Comparison of ENCODE assay signal across 8 cellular contexts in genomic region chr7:107168233-107169119, GRCh38. TPM values are rescaled to one million over a fixed set of nuclear protein-coding genes. Genes with fewer than 3 reads are reported as not detected.
DNase-seq lines count a peak whose midpoint lies in the region; TF ChIP-seq lines count a peak whose summit lies in the region.

A gene with protein sequence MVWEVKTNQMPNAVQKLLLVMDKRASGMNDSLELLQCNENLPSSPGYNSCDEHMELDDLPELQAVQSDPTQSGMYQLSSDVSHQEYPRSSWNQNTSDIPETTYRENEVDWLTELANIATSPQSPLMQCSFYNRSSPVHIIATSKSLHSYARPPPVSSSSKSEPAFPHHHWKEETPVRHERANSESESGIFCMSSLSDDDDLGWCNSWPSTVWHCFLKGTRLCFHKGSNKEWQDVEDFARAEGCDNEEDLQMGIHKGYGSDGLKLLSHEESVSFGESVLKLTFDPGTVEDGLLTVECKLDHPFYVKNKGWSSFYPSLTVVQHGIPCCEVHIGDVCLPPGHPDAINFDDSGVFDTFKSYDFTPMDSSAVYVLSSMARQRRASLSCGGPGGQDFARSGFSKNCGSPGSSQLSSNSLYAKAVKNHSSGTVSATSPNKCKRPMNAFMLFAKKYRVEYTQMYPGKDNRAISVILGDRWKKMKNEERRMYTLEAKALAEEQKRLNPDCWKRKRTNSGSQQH (plus strand): TSS chr7:107169003. CDS start chr7:107179894, 10,891 bp downstream.

- no peaks in the 10 kb centered on the region for H3K9me3 ChIP-seq in GM23248 (ENCODE audit: low read depth)
- H3K9me3 ChIP-seq in esophagus squamous epithelium: no peaks in the 10 kb centered on the region

- intact Hi-C loops in activated T-helper 1 cell treated with anti-CD3 and anti-CD28 coated beads, Interleukin-12 subunit alpha, Interleukin-12 subunit beta, Interleukin-2, Interleukin-4 antibody, amounts not matched to agents 30 ng/mL and 10 ng/mL and 1 ng/mL, durations not matched to agents 14 hours and 24 hours and 36 hours (cut with micrococcal nuclease): loop anchor here (1.0 to 5.0 kb wide), 20 partner anchors 12 to 1636 kb away; partner anchors contain the start of genes BCAP29, CCDC71L, DLD and PIK3CG
- intact Hi-C loops in esophagus squamous epithelium (cut with DNase I): no loop called here

- peaks cover 26% of the 10 kb centered on the region for H3K4me1 Mint-ChIP-seq in activated T-helper 1 cell treated with anti-CD3 and anti-CD28 coated beads, Interleukin-12 subunit alpha, Interleukin-12 subunit beta, Interleukin-2, Interleukin-4 antibody, amounts not matched to agents 30 ng/mL and 10 ng/mL and 1 ng/mL, durations not matched to agents 14 hours and 24 hours and 36 hours (ENCODE audit: low read depth)

- in situ Hi-C loops in GM23248 (cut with MboI): no loop called here

- H3K4me1 ChIP-seq in GM23248 (ENCODE audit: insufficient read depth) (peaks cover 22% of the 10 kb centered on the region), esophagus squamous epithelium (peaks cover 5 to 45% (median 20%) of the 10 kb centered on the region in 3 donors)

- 1% methylated on average over 32 to 44 of the region's 44 CpGs for WGBS in GM23248 (ENCODE audit: low coverage in 1 of 2, low lambda C conversion rate in 2 of 2, missing lambda C conversion rate in 2 of 2), 2 experiments
- WGBS in esophagus squamous epithelium, 2 donors: 0 to 1% methylated on average over 29 to 37 of the region's 44 CpGs

- H3K4me2 ChIP-seq in GM23248 (ENCODE audit: unreplicated experiment): peak within 1 kb of the TSS; percentile 94

- no peaks in the 10 kb centered on the region for H3K9me3 Mint-ChIP-seq in activated T-helper 1 cell treated with anti-CD3 and anti-CD28 coated beads, Interleukin-12 subunit alpha, Interleukin-12 subunit beta, Interleukin-2, Interleukin-4 antibody, amounts not matched to agents 30 ng/mL and 10 ng/mL and 1 ng/mL, durations not matched to agents 14 hours and 24 hours and 36 hours

- H3F3A ChIP-seq in GM23248 (ENCODE audit: insufficient read depth): peaks cover 26% of the 10 kb centered on the region

- peak within 1 kb of the TSS; percentile 84 for H3K4me3 ChIP-seq in GM23248
- H3K4me3 ChIP-seq in esophagus squamous epithelium: peak within 1 kb of the TSS; percentile 88 to 90 (median 88)

- DNase-seq in DMS79 treated with DMSO at 0.1 percent for 48 hours (lab: John Stamatoyannopoulos, UW) (peak; percentile 99), GM23248 (peak; percentile 100), Kasumi-1 (lab: John Stamatoyannopoulos, UW) (peak; percentile 99), RPMI7951 (ENCODE audit: low read depth) (peak; percentile 100), esophagus squamous epithelium (lab: John Stamatoyannopoulos, UW) (peak; percentile 100), myocyte (ENCODE audit: low read depth) (peak; percentile 100)
- DNase-seq in activated T-helper 1 cell treated with anti-CD3 and anti-CD28 coated beads, Interleukin-12 subunit alpha, Interleukin-12 subunit beta, Interleukin-2, Interleukin-4 antibody, amounts not matched to agents 30 ng/mL and 10 ng/mL and 1 ng/mL, durations not matched to agents 14 hours and 24 hours and 36 hours (ENCODE audit: low spot score): peak; percentile 97
- peak; percentile 89 to 95 for DNase-seq in stimulated activated CD8-positive, alpha-beta memory T cell treated with anti-CD3 and anti-CD28 coated beads, Interleukin-7, amount 100 ng/mL, for 48 hours (ENCODE audit: extremely low read depth in 1 of 2, low read depth in 1 of 2)

- H3K27ac ChIP-seq in GM23248 (peak within 1 kb of the TSS; percentile 100), esophagus squamous epithelium (peak within 1 kb of the TSS; percentile 98 to 99 (median 98))

- peaks cover 2% of the 10 kb centered on the region for H3K36me3 Mint-ChIP-seq in activated T-helper 1 cell treated with anti-CD3 and anti-CD28 coated beads, Interleukin-12 subunit alpha, Interleukin-12 subunit beta, Interleukin-2, Interleukin-4 antibody, amounts not matched to agents 30 ng/mL and 10 ng/mL and 1 ng/mL, durations not matched to agents 14 hours and 24 hours and 36 hours (ENCODE audit: low read depth)

- no peak for TF ChIP-seq CTCF in esophagus squamous epithelium (IDR thresholded peaks at IDR 0.05)

- H3K79me2 ChIP-seq in GM23248 (ENCODE audit: insufficient read depth): peaks cover 35% of the 10 kb centered on the region

- 0 out of 2 replicates have a peak, but pooled peaks cover 9% of the 10 kb centered on the region for H4K20me1 ChIP-seq in GM23248 (ENCODE audit: insufficient read depth)

- TF ChIP-seq POLR2A in esophagus squamous epithelium (IDR thresholded peaks at IDR 0.05): peak in 3 of 4 donors; percentile 73 to 85 (median 78)

- peak within 1 kb of the TSS; percentile 94 for H2AFZ ChIP-seq in GM23248

- no peaks in the 10 kb centered on the region for H3K9me2 ChIP-seq in GM23248 (ENCODE audit: insufficient read depth)

- H3K36me3 ChIP-seq in GM23248 (ENCODE audit: low read depth): no peaks in the 10 kb centered on the region
- H3K36me3 ChIP-seq in esophagus squamous epithelium: peaks cover 0 to 6% (median 0%) of the 10 kb centered on the region in 3 donors

- H3K4me3 Mint-ChIP-seq in activated T-helper 1 cell treated with anti-CD3 and anti-CD28 coated beads, Interleukin-12 subunit alpha, Interleukin-12 subunit beta, Interleukin-2, Interleukin-4 antibody, amounts not matched to agents 30 ng/mL and 10 ng/mL and 1 ng/mL, durations not matched to agents 14 hours and 24 hours and 36 hours: peak within 1 kb of the TSS; percentile 88

- H3K27ac Mint-ChIP-seq in activated T-helper 1 cell treated with anti-CD3 and anti-CD28 coated beads, Interleukin-12 subunit alpha, Interleukin-12 subunit beta, Interleukin-2, Interleukin-4 antibody, amounts not matched to agents 30 ng/mL and 10 ng/mL and 1 ng/mL, durations not matched to agents 14 hours and 24 hours and 36 hours: peak within 1 kb of the TSS; percentile 97

- peaks cover 10% of the 10 kb centered on the region for H3K27me3 Mint-ChIP-seq in activated T-helper 1 cell treated with anti-CD3 and anti-CD28 coated beads, Interleukin-12 subunit alpha, Interleukin-12 subunit beta, Interleukin-2, Interleukin-4 antibody, amounts not matched to agents 30 ng/mL and 10 ng/mL and 1 ng/mL, durations not matched to agents 14 hours and 24 hours and 36 hours (ENCODE audit: insufficient read depth)

- H3K27me3 ChIP-seq in GM23248 (replicated peaks; ENCODE audit: insufficient read depth) (no peaks in the 10 kb centered on the region), esophagus squamous epithelium (no peaks in the 10 kb centered on the region)

- peak within 1 kb of the TSS; percentile 99 for H3K9ac ChIP-seq in GM23248

RNA-seq across cellular contexts. Expression of the gene that starts here (rescaled TPM):
- total RNA-seq in GM23248 (2014; rRNA removed; shearing (Covaris generic)): 87.5 and 102 TPM in 2 replicates
- 75.6 and 77.3 TPM in 2 replicates for polyA plus RNA-seq in GM23248 (2016; fragmentation: Nextera tagmentation; extraction: Ambion mirVana)
- 94.2 and 102 TPM in 2 replicates for total RNA-seq in RPMI7951 (2014; rRNA removed; shearing (Covaris generic))
- 15.2 and 16.6 TPM in 2 replicates for total RNA-seq in activated T-helper 1 cell treated with anti-CD3 and anti-CD28 coated beads, Interleukin-12 subunit alpha, Interleukin-12 subunit beta, Interleukin-2, Interleukin-4 antibody, amounts not matched to agents 30 ng/mL and 10 ng/mL and 1 ng/mL, durations not matched to agents 14 hours and 24 hours and 36 hours
- 100 to 1,000 TPM in 1 of 4 donors, 10 to 100 TPM in 3; 51.5 to 108 (median 69.7) TPM for total RNA-seq in esophagus squamous epithelium
- total RNA-seq in myocyte: 95.7 and 122 TPM in 2 replicates
- polyA plus RNA-seq in myocyte (2012): 54.7 TPM

Comparison
In these comparisons a context has a peak if more than half of its experiments do, and no peak if none do; other contexts are left out.
1. Peak in every context shown above with its lines: DNase-seq, H3K4me3 ChIP-seq and H3K27ac ChIP-seq.